ENCODE assay signal across 1 cellular context in genomic region chr17:9240659-9241370, GRCh38.
TF ChIP-seq lines count a peak whose summit lies in the region.

No MANE protein-coding gene starts in this region.

TF ChIP-seq in HEK293, 187 proteins besides CTCF, POLR2A, EP300 and RAD21 (continued from another document and continues in another):
- no peak for TF ChIP-seq ZNF555 (tag by site-specific recombination; conservative IDR thresholded peaks at IDR 0.05)
- peak; percentile 14; the same call in 1 of the 2 replicates for TF ChIP-seq WT1 (tag by site-specific recombination; IDR thresholded peaks at IDR 0.05)
- TF ChIP-seq ZNF37A (tag by site-specific recombination; IDR thresholded peaks at IDR 0.05), result no peak
- no peak for TF ChIP-seq ZNF248 (tag by site-specific recombination; IDR thresholded peaks at IDR 0.05)
- TF ChIP-seq SCRT2 (tag by site-specific recombination; IDR thresholded peaks at IDR 0.05), result peak; percentile 93
- TF ChIP-seq ZNF280C (tag by site-specific recombination; IDR thresholded peaks at IDR 0.05), result no peak
- no peak for TF ChIP-seq ZNF571 (tag by site-specific recombination; IDR thresholded peaks at IDR 0.05)
- TF ChIP-seq ZNF19 (tag by site-specific recombination; IDR thresholded peaks at IDR 0.05; ENCODE audit: low read depth), result no peak
- TF ChIP-seq ZNF701 (tag by site-specific recombination; IDR thresholded peaks at IDR 0.05), result no peak
- peak; percentile 80 for TF ChIP-seq ZBTB8A (tag by site-specific recombination; IDR thresholded peaks at IDR 0.05)
- TF ChIP-seq ZNF580 (tag by site-specific recombination; IDR thresholded peaks at IDR 0.05), result no peak
- TF ChIP-seq ZNF488 (tag by site-specific recombination; IDR thresholded peaks at IDR 0.05), result no peak
- TF ChIP-seq SALL2 (tag by site-specific recombination; IDR thresholded peaks at IDR 0.05; ENCODE audit: borderline replicate concordance), result no peak
- TF ChIP-seq GLI4 (tag by site-specific recombination; IDR thresholded peaks at IDR 0.05), result no peak
- TF ChIP-seq ZNF184 (tag by site-specific recombination; IDR thresholded peaks at IDR 0.05), result peak; percentile 26; the same call in 1 of the 2 replicates
- TF ChIP-seq ZNF202 (tag by site-specific recombination; IDR thresholded peaks at IDR 0.05; ENCODE audit: borderline replicate concordance), result no peak
- TF ChIP-seq ZNF510 (tag by site-specific recombination; IDR thresholded peaks at IDR 0.05; ENCODE audit: insufficient replicate concordance), result no peak
- TF ChIP-seq ZNF138 (tag by site-specific recombination; IDR thresholded peaks at IDR 0.05; ENCODE audit: borderline replicate concordance), result no peak
- no peak for TF ChIP-seq ZNF610 (tag by site-specific recombination; IDR thresholded peaks at IDR 0.05; ENCODE audit: borderline replicate concordance)
- TF ChIP-seq ZNF16 (tag by site-specific recombination; IDR thresholded peaks at IDR 0.05; ENCODE audit: low read depth), result no peak
- TF ChIP-seq ZNF391 (tag by site-specific recombination; IDR thresholded peaks at IDR 0.05; ENCODE audit: borderline replicate concordance, low read depth), result no peak
- no peak for TF ChIP-seq ZBTB26 (tag by site-specific recombination; optimal IDR thresholded peaks at IDR 0.05)
- TF ChIP-seq ZNF664 (tag by site-specific recombination; IDR thresholded peaks at IDR 0.05), result no peak
- no peak for TF ChIP-seq SETDB1 (IDR thresholded peaks at IDR 0.05; ENCODE audit: insufficient read length, low read length)
- no peak for TF ChIP-seq ZNF48 (tag by site-specific recombination; IDR thresholded peaks at IDR 0.05)
- TF ChIP-seq REST (tag by site-specific recombination; IDR thresholded peaks at IDR 0.05), result no peak
- TF ChIP-seq ZNF341 (tag by site-specific recombination; IDR thresholded peaks at IDR 0.05; ENCODE audit: low read depth), result no peak
- peak; percentile 85 for TF ChIP-seq ZFP69B (tag by site-specific recombination; IDR thresholded peaks at IDR 0.05)
- no peak for TF ChIP-seq ZNF157 (tag by site-specific recombination; IDR thresholded peaks at IDR 0.05)
- no peak for TF ChIP-seq ZNF704 (tag by site-specific recombination; IDR thresholded peaks at IDR 0.05)
- TF ChIP-seq ZNF585B (tag by site-specific recombination; IDR thresholded peaks at IDR 0.05), result no peak
- TF ChIP-seq ZBTB20 (tag by site-specific recombination; IDR thresholded peaks at IDR 0.05), result peak; percentile 19; the same call in 1 of the 2 replicates
- TF ChIP-seq SP7 (tag by site-specific recombination; IDR thresholded peaks at IDR 0.05), result peak; percentile 25; the same call in 1 of the 2 replicates
- TF ChIP-seq ZBTB49 (tag by site-specific recombination; IDR thresholded peaks at IDR 0.05; ENCODE audit: low read depth), result no peak
- no peak for TF ChIP-seq ZNF169 (tag by site-specific recombination; IDR thresholded peaks at IDR 0.05)
- no peak for TF ChIP-seq ZNF768 (tag by site-specific recombination; IDR thresholded peaks at IDR 0.05)
- TF ChIP-seq ZNF843 (tag by site-specific recombination; IDR thresholded peaks at IDR 0.05), result no peak
- no peak for TF ChIP-seq KLF16 (tag by site-specific recombination; IDR thresholded peaks at IDR 0.05)
- TF ChIP-seq ZNF692 (tag by site-specific recombination; IDR thresholded peaks at IDR 0.05), result peak; percentile 62
- TF ChIP-seq TRIM28 (IDR thresholded peaks at IDR 0.05; ENCODE audit: borderline replicate concordance, low read length), result 0 out of 2 replicates have a peak, but pooled peaks have one; percentile 59
- TF ChIP-seq ZNF513 (tag by site-specific recombination; IDR thresholded peaks at IDR 0.05), result no peak
- no peak for TF ChIP-seq ZNF239 (tag by site-specific recombination; IDR thresholded peaks at IDR 0.05)
- no peak for TF ChIP-seq HOXC10 (CRISPR knock-in tag; IDR thresholded peaks at IDR 0.05)
- no peak for TF ChIP-seq ZNF792 (tag by site-specific recombination; IDR thresholded peaks at IDR 0.05)
- TF ChIP-seq ZNF292 (tag by site-specific recombination; IDR thresholded peaks at IDR 0.05; ENCODE audit: borderline replicate concordance, low read depth), result no peak
- TF ChIP-seq ZNF473 (tag by site-specific recombination; IDR thresholded peaks at IDR 0.05), result no peak
- TF ChIP-seq ZNF423 (tag by site-specific recombination; IDR thresholded peaks at IDR 0.05), result no peak
- no peak for TF ChIP-seq PRDM4 (tag by site-specific recombination; IDR thresholded peaks at IDR 0.05)
- TF ChIP-seq ZNF274 (IDR thresholded peaks at IDR 0.05; ENCODE audit: low read length), result no peak
- no peak for TF ChIP-seq ZNF274 (tag by site-specific recombination; IDR thresholded peaks at IDR 0.05; ENCODE audit: borderline replicate concordance)
- TF ChIP-seq GLI2 (tag by site-specific recombination; IDR thresholded peaks at IDR 0.05; ENCODE audit: borderline replicate concordance, low read depth), result no peak
